ENCODE assay signal across 15 cellular contexts in the genomic region with DNA sequence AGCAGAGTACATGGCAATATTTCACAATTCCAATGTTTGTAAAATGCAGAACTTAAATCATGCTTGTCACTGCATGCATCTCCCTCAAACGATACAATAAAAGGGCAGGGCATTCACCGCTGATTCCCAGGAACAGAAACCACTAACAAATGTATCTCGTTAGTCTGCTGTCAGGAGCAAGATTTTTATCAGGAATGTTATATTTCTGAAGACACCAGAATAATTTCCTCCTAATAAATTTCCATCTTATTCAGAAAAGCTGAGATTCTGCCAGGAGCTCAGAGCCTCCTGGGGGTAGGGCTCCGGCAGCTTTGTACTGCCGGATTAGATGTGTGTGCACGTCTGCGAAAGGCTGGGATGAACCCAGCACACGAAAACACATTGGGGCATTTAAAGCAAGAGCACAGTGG. TPM values are rescaled to one million over a fixed set of nuclear protein-coding genes. Genes with fewer than 3 reads are reported as not detected.
DNase-seq lines count a peak whose midpoint lies in the region; ATAC-seq and TF ChIP-seq lines count a peak whose summit lies in the region.
"Had no signal": no experiment of that assay in that cellular context is flagged by ENCODE, and none has a peak within 500 bp of the region (broad histone marks: within the 10 kb centered on the region; RNA-seq: fewer than 3 reads in every experiment).

No MANE protein-coding gene starts in this region.

- DNase-seq in AG10803 (ENCODE audit: low read depth) (peak; percentile 54), SK-N-DZ (ENCODE audit: low spot score) (peak; percentile 12), esophagus squamous epithelium (lab: John Stamatoyannopoulos, UW) (no peak), osteocyte (ENCODE audit: extremely low spot score, unreplicated experiment) (peak; percentile 23), GOT3 (lab: John Stamatoyannopoulos, UW) (no peak), MG63 (no peak)
- DNase-seq: activated CD4-positive, alpha-beta T cell treated with anti-CD3 and anti-CD28 coated beads, Interleukin-2, amount 50 U/mL, for 1 hour; activated naive CD4-positive, alpha-beta T cell treated with anti-CD3 and anti-CD28 coated beads for 36 hours; mucosa of descending colon; NCI-H2029 treated with DMSO at 0.1 percent for 48 hours; NCI-H510A treated with DMSO at 0.1 percent for 48 hours; occipital lobe had no signal

- peaks cover 8% of the 10 kb centered on the region for H3K4me1 Mint-ChIP-seq in osteocyte (ENCODE audit: unreplicated experiment)

- H3K4me3 ChIP-seq in AG10803 (ENCODE audit: low read length) (peak overlapping the region; percentile 36), esophagus squamous epithelium (peak overlapping the region; percentile 14 to 57 (median 27)), MG63 (no peak overlapping the region)
- H3K4me3 ChIP-seq: BLaER1, mucosa of descending colon had no signal

- peaks cover 3 to 21% (median 10%) of the 10 kb centered on the region in 3 donors for H3K4me1 ChIP-seq in esophagus squamous epithelium
- H3K4me1 ChIP-seq: BLaER1 had no signal

- no peaks in the 10 kb centered on the region for H3K27me3 ChIP-seq in esophagus squamous epithelium
- H3K27me3 ChIP-seq in MG63 = no peaks in the 10 kb centered on the region
- H3K27me3 ChIP-seq: BLaER1 had no signal

- H3K9me3 Mint-ChIP-seq in osteocyte (ENCODE audit: unreplicated experiment) = peaks cover 7% of the 10 kb centered on the region

- no peaks in the 10 kb centered on the region for H3K27me3 Mint-ChIP-seq in osteocyte (ENCODE audit: unreplicated experiment)

- no peak overlapping the region for H3K4me3 Mint-ChIP-seq in osteocyte (ENCODE audit: unreplicated experiment)
- H3K4me3 Mint-ChIP-seq: activated naive CD4-positive, alpha-beta T cell treated with anti-CD3 and anti-CD28 coated beads for 36 hours had no signal

- whole genome bisulfite sequencing in esophagus squamous epithelium, 2 donors = 0 to 12% methylated on average over 7 to 8 of the region's 8 CpGs

- H3K27ac ChIP-seq in esophagus squamous epithelium = peak overlapping the region; percentile 58 to 79 (median 67)
- H3K27ac ChIP-seq: BLaER1 had no signal

- intact Hi-C loops in esophagus squamous epithelium (cut with DNase I) = no loop called here

- TF ChIP-seq CTCF in AG10803 (conservative IDR thresholded peaks at IDR 0.05; ENCODE audit: low read length) = no peak
- TF ChIP-seq CTCF in esophagus squamous epithelium (IDR thresholded peaks at IDR 0.05) = no peak
- no peak for TF ChIP-seq CTCF in osteocyte (IDR thresholded peaks at IDR 0.05)

- H3K36me3 ChIP-seq in esophagus squamous epithelium = no peaks in the 10 kb centered on the region
- no peaks in the 10 kb centered on the region for H3K36me3 ChIP-seq in MG63
- H3K36me3 ChIP-seq: BLaER1 had no signal

- H3K9me3 ChIP-seq in esophagus squamous epithelium = no peaks in the 10 kb centered on the region
- no peaks in the 10 kb centered on the region for H3K9me3 ChIP-seq in MG63
- H3K9me3 ChIP-seq: mucosa of descending colon had no signal

- H3K36me3 Mint-ChIP-seq in osteocyte (ENCODE audit: unreplicated experiment) = no peaks in the 10 kb centered on the region

- ATAC-seq in GM18520 (IDR thresholded peaks at IDR 0.05; ENCODE audit: unreplicated experiment) = no peak
- no peak for ATAC-seq in HG02588 (IDR thresholded peaks at IDR 0.05; ENCODE audit: unreplicated experiment)
- ATAC-seq: mucosa of descending colon had no signal

- no peak for TF ChIP-seq POLR2A in esophagus squamous epithelium (IDR thresholded peaks at IDR 0.05)

- H3K27ac Mint-ChIP-seq in osteocyte (ENCODE audit: unreplicated experiment) = no peak overlapping the region
- H3K27ac Mint-ChIP-seq: activated naive CD4-positive, alpha-beta T cell treated with anti-CD3 and anti-CD28 coated beads for 36 hours had no signal

RNA-seq across cellular contexts. Expression of gene LDB2, which starts 54.0 kb away (rescaled TPM):
- 4.7 and 5.3 TPM in 2 replicates for polyA plus RNA-seq in SK-N-DZ (2014; cell fraction: cytosol; rRNA removed)
- polyA plus RNA-seq in SK-N-DZ (2014; cell fraction: nucleus; rRNA removed) = 2.4 and 4.3 TPM in 2 replicates
- total RNA-seq in esophagus squamous epithelium (10 to 100 TPM in 1 of 4 donors, 1 to 10 TPM in 3; 3.0 to 16.0 (median 5.9) TPM), osteocyte (5.2 and 8.7 TPM in 2 replicates)
- 8.1 and 18.7 TPM in 2 replicates for total RNA-seq in MG63 (2014; rRNA removed; shearing (Covaris generic); ENCODE audit: low replicate concordance)
- total RNA-seq: activated naive CD4-positive, alpha-beta T cell treated with anti-CD3 and anti-CD28 coated beads for 36 hours had no signal

Comparison
In these comparisons a context has a peak if more than half of its experiments do, and no peak if none do; other contexts are left out.
1. DNase-seq: peak in AG10803 (single experiment), SK-N-DZ (single experiment) and osteocyte (single experiment); none in esophagus squamous epithelium (single experiment), GOT3 (single experiment) and MG63 (single experiment).